Comparison of ENCODE assay signal across 1 cellular context in the genomic region with DNA sequence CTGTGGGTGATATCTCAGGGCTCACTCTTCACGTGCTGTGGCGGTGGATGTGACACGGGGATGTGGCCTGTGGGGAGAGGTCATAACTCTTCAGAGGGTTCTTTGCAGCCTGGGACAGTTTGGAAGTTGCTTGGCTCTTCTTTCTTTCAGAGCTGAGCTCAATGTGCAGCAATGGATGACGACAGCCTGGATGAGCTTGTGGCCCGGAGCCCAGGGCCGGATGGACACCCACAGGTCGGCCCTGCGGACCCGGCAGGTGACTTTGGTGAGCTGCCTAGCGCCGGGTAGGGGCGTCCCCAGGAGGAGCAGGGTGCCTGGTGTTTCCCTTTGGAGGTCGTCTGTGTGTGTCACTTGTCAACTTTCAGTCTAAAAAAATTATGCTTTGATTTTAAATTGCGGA.
TF ChIP-seq lines count a peak whose summit lies in the region.

No MANE protein-coding gene starts in this region.

TF ChIP-seq in IMR-90, 13 proteins besides CTCF, POLR2A, EP300 and RAD21:
- TF ChIP-seq NFE2L2 (IDR thresholded peaks at IDR 0.05; ENCODE audit: low read depth, low read length) (no peak), BHLHE40 (IDR thresholded peaks at IDR 0.05; ENCODE audit: low read depth, low read length) (no peak), FOS (IDR thresholded peaks at IDR 0.05; ENCODE audit: low read depth, low read length) (no peak), MAZ (IDR thresholded peaks at IDR 0.05; ENCODE audit: borderline replicate concordance, low read depth, low read length) (no peak), MAFK (IDR thresholded peaks at IDR 0.05; ENCODE audit: low read depth, low read length) (no peak), CEBPB (IDR thresholded peaks at IDR 0.05; ENCODE audit: low read depth, low read length) (no peak), ELK1 (IDR thresholded peaks at IDR 0.05; ENCODE audit: borderline replicate concordance, low read depth, low read length) (no peak), SMC3 (IDR thresholded peaks at IDR 0.05; ENCODE audit: low read depth, low read length) (no peak), CHD1 (IDR thresholded peaks at IDR 0.05; ENCODE audit: low read depth, low read length) (no peak), RFX5 (IDR thresholded peaks at IDR 0.05; ENCODE audit: low read depth, low read length) (no peak), MXI1 (IDR thresholded peaks at IDR 0.05; ENCODE audit: borderline replicate concordance, low read depth, low read length) (no peak), RCOR1 (IDR thresholded peaks at IDR 0.05; ENCODE audit: insufficient replicate concordance, low read length) (no peak)
- TF ChIP-seq, protein P1, sequence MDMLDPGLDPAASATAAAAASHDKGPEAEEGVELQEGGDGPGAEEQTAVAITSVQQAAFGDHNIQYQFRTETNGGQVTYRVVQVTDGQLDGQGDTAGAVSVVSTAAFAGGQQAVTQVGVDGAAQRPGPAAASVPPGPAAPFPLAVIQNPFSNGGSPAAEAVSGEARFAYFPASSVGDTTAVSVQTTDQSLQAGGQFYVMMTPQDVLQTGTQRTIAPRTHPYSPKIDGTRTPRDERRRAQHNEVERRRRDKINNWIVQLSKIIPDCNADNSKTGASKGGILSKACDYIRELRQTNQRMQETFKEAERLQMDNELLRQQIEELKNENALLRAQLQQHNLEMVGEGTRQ (IDR thresholded peaks at IDR 0.05; ENCODE audit: low read depth, low read length), result no peak
TF ChIP-seq in IMR-90: peak in this region for 0.
